ENCODE assay signal across 28 cellular contexts in the genomic region with DNA sequence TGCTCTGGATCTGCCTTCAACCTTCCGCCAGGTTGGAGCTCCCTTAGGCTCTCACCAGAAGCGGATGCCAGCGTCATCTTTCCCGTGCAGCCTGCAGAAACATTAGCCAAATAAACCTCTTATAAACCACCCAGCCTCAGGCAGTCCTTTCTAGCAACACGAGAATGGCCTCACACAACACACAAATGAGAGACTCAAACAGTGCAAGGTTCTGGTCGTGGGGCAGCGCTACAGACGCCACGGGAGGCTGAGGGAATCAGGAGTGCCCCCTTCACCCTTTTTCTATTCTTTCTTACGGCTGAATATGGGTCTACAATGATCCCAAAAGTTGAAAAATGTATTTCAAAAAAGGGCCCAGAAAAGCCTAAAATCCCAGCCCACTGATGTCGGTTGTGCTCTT.
"Had no signal": no experiment of that assay in that cellular context is flagged by ENCODE, and none has a peak within 500 bp of the region (broad histone marks: within the 10 kb centered on the region; RNA-seq: fewer than 3 reads in every experiment).

No MANE protein-coding gene starts in this region.

- H3K4me1 ChIP-seq: ascending aorta, breast epithelium, gastrocnemius medialis had no signal

- H3K27ac Mint-ChIP-seq: activated CD4-positive, alpha-beta T cell treated with anti-CD3 and anti-CD28 coated beads, Interleukin-2, amount 10 ng/mL, durations not matched to agents 7 days and 5 days; activated CD8-positive, alpha-beta T cell treated with anti-CD3 and anti-CD28 coated beads, Interleukin-2, amount 10 ng/mL, durations not matched to agents 7 days and 5 days; activated naive CD4-positive, alpha-beta T cell treated with anti-CD3 and anti-CD28 coated beads for 36 hours; activated naive CD4-positive, alpha-beta T cell treated with anti-CD3 and anti-CD28 coated beads, Interleukin-2, amount 50 U/mL, for 24 hours; activated naive CD8-positive, alpha-beta T cell treated with anti-CD3 and anti-CD28 coated beads, Interleukin-2, amount 10 ng/mL, durations not matched to agents 7 days and 5 days; activated T-cell treated with anti-CD3 and anti-CD28 coated beads, Interleukin-2, amount 50 U/mL, for 24 hours; activated T-cell treated with anti-CD3 and anti-CD28 coated beads, Interleukin-2, amount 50 U/mL, for 72 hours; brain; dendritic cell treated with granulocyte-macrophage colony-stimulating factor and Interleukin-4, amounts not matched to agents 40 ng/mL and 50 ng/mL, for 4 days had no signal

- H3K27me3 Mint-ChIP-seq: activated naive CD4-positive, alpha-beta T cell treated with anti-CD3 and anti-CD28 coated beads, Interleukin-2, amount 50 U/mL, for 24 hours; activated T-cell treated with anti-CD3 and anti-CD28 coated beads, Interleukin-2, amount 50 U/mL, for 24 hours had no signal

- DNase-seq: activated CD4-positive, alpha-beta T cell treated with anti-CD3 and anti-CD28 coated beads for 1 hour; activated CD4-positive, alpha-beta T cell treated with anti-CD3 and anti-CD28 coated beads for 4 hours; activated CD4-positive, alpha-beta T cell treated with anti-CD3 and anti-CD28 coated beads, Interleukin-2, amount 10 ng/mL, durations not matched to agents 7 days and 5 days; activated CD4-positive, alpha-beta T cell treated with anti-CD3 and anti-CD28 coated beads, Interleukin-2, amount 50 U/mL, for 4 hours; activated CD8-positive, alpha-beta T cell treated with anti-CD3 and anti-CD28 coated beads, Interleukin-2, amount 10 ng/mL, durations not matched to agents 7 days and 5 days; activated naive CD4-positive, alpha-beta T cell treated with anti-CD3 and anti-CD28 coated beads for 36 hours; activated naive CD8-positive, alpha-beta T cell treated with anti-CD3 and anti-CD28 coated beads, Interleukin-2, amount 10 ng/mL, durations not matched to agents 7 days and 5 days; activated T-cell treated with anti-CD3 and anti-CD28 coated beads for 4 hours; activated T-cell treated with anti-CD3 and anti-CD28 coated beads, Interleukin-2, amount 50 U/mL, for 24 hours; activated T-cell treated with anti-CD3 and anti-CD28 coated beads, Interleukin-2, amount 50 U/mL, for 72 hours; central memory CD4-positive, alpha-beta T cell; cerebellar nuclear complex; effector memory CD4-positive, alpha-beta T cell; erythroblast; foreskin keratinocyte; gastrocnemius medialis; glutamatergic neuron; T-helper 2 cell had no signal

- ATAC-seq: activated CD8-positive, alpha-beta T cell treated with anti-CD3 and anti-CD28 coated beads, Interleukin-2, amount 10 ng/mL, durations not matched to agents 7 days and 5 days; activated T-cell treated with anti-CD3 and anti-CD28 coated beads, Interleukin-2, amount 50 U/mL, for 72 hours; foreskin keratinocyte; gastrocnemius medialis; heart left ventricle had no signal

- H3K36me3 ChIP-seq: ascending aorta, breast epithelium, cardiac muscle cell, esophagus muscularis mucosa, gastrocnemius medialis, heart left ventricle had no signal

- H3K27me3 ChIP-seq: ascending aorta, breast epithelium, cardiac muscle cell, dorsolateral prefrontal cortex, esophagus muscularis mucosa, foreskin keratinocyte, heart left ventricle had no signal

- H3K36me3 Mint-ChIP-seq: brain had no signal

- H3K4me3 Mint-ChIP-seq: activated CD4-positive, alpha-beta T cell treated with anti-CD3 and anti-CD28 coated beads, Interleukin-2, amount 10 ng/mL, durations not matched to agents 7 days and 5 days; activated CD8-positive, alpha-beta T cell treated with anti-CD3 and anti-CD28 coated beads, Interleukin-2, amount 10 ng/mL, durations not matched to agents 7 days and 5 days; activated naive CD4-positive, alpha-beta T cell treated with anti-CD3 and anti-CD28 coated beads for 36 hours; activated naive CD4-positive, alpha-beta T cell treated with anti-CD3 and anti-CD28 coated beads, Interleukin-2, amount 50 U/mL, for 24 hours; activated naive CD8-positive, alpha-beta T cell treated with anti-CD3 and anti-CD28 coated beads, Interleukin-2, amount 10 ng/mL, durations not matched to agents 7 days and 5 days; activated T-cell treated with anti-CD3 and anti-CD28 coated beads, Interleukin-2, amount 50 U/mL, for 24 hours; activated T-cell treated with anti-CD3 and anti-CD28 coated beads, Interleukin-2, amount 50 U/mL, for 72 hours; brain; dendritic cell treated with granulocyte-macrophage colony-stimulating factor and Interleukin-4, amounts not matched to agents 40 ng/mL and 50 ng/mL, for 4 days had no signal

- H3K27ac ChIP-seq: ascending aorta, breast epithelium, cardiac muscle cell, coronary artery, dorsolateral prefrontal cortex, esophagus muscularis mucosa, foreskin keratinocyte, gastrocnemius medialis, heart left ventricle had no signal

- H3K4me3 ChIP-seq: ascending aorta, breast epithelium, cardiac muscle cell, coronary artery, dorsolateral prefrontal cortex, esophagus muscularis mucosa, gastrocnemius medialis, heart left ventricle had no signal
